ENCODE assay signal across 9 cellular contexts in genomic region chr3:4830586-4830914, GRCh38.
DNase-seq lines count a peak whose midpoint lies in the region; ATAC-seq, FAIRE-seq and TF ChIP-seq lines count a peak whose summit lies in the region.
"Had no signal": no experiment of that assay in that cellular context is flagged by ENCODE, and none has a peak within 500 bp of the region (broad histone marks: within the 10 kb centered on the region; RNA-seq: fewer than 3 reads in every experiment).

No MANE protein-coding gene starts in this region.

- H4K8ac ChIP-seq in H9 (replicated peaks; ENCODE audit: insufficient read length, low read depth, low read length): no peak overlapping the region

- H4K91ac ChIP-seq in H9 (ENCODE audit: insufficient read length, low read depth, low read length): no peak overlapping the region

- no peaks in the 10 kb centered on the region for H4K20me1 ChIP-seq in H9 (ENCODE audit: control insufficient read depth, insufficient read depth, insufficient read length)
- H4K20me1 ChIP-seq in hepatocyte (ENCODE audit: insufficient read depth, poor library complexity, severe bottlenecking): no peaks in the 10 kb centered on the region

- no peak overlapping the region for H2AFZ ChIP-seq in H9 (ENCODE audit: low read length)
- H2AFZ ChIP-seq in hepatocyte: no peak overlapping the region

- H3K23me2 ChIP-seq in H9 (ENCODE audit: insufficient read length, low read depth, low read length, poor library complexity, severe bottlenecking): no peaks in the 10 kb centered on the region

- H3K79me2 ChIP-seq in H9 (ENCODE audit: insufficient read depth, low read length): no peaks in the 10 kb centered on the region
- H3K79me2 ChIP-seq in hepatocyte: no peaks in the 10 kb centered on the region

- no peak overlapping the region for H3T11ph ChIP-seq in H9 (ENCODE audit: low read length)

- no peak for TF ChIP-seq CTCF in H9 (conservative IDR thresholded peaks at IDR 0.05)
- TF ChIP-seq CTCF in hepatocyte (IDR thresholded peaks at IDR 0.05; ENCODE audit: poor library complexity): no peak
- TF ChIP-seq CTCF in pancreas (IDR thresholded peaks at IDR 0.05): no peak

- no peak for ATAC-seq in stimulated activated naive CD8-positive, alpha-beta T cell treated with anti-CD3 and anti-CD28 coated beads, Interleukin-15, Interleukin-2, amounts not matched to agents 100 U/mL and 50 U/mL, for 24 hours
- ATAC-seq in pancreas: no peak

- no peak overlapping the region for H3K4me3 ChIP-seq in hepatocyte
- H3K4me3 ChIP-seq in pancreas: no peak overlapping the region

- H3K23ac ChIP-seq in H9 (ENCODE audit: insufficient read length, low read depth, low read length): no peak overlapping the region

- H3K14ac ChIP-seq in H9 (ENCODE audit: insufficient read depth, low read length): no peak overlapping the region

- no peaks in the 10 kb centered on the region for H3K79me1 ChIP-seq in H9 (ENCODE audit: insufficient read depth, low read depth, low read length, poor library complexity, severe bottlenecking)

- no peaks in the 10 kb centered on the region for H3K9me2 ChIP-seq in hepatocyte (replicated peaks; ENCODE audit: insufficient read depth)

- DNase-seq in H9 (no peak), hepatocyte (ENCODE audit: low spot score) (no peak), pancreas (no peak), H4 (ENCODE audit: low spot score) (no peak)
- DNase-seq in activated CD4-positive, alpha-beta memory T cell treated with anti-CD3 and anti-CD28 coated beads, Interleukin-2, amount 10 ng/mL, durations not matched to agents 7 days and 5 days: peak; percentile 37
- DNase-seq in stimulated activated naive CD8-positive, alpha-beta T cell treated with anti-CD3 and anti-CD28 coated beads, Interleukin-15, Interleukin-2, amounts not matched to agents 100 U/mL and 50 U/mL, for 24 hours: peak; percentile 21
- no peak for DNase-seq in stimulated activated CD4-positive, alpha-beta T cell treated with anti-CD3 and anti-CD28 coated beads, Interleukin-2, amount 100 ng/mL, for 48 hours
- DNase-seq: NCI-H187 treated with DMSO at 0.1 percent for 48 hours had no signal

- CTCF ChIA-PET in activated CD4-positive, alpha-beta memory T cell treated with anti-CD3 and anti-CD28 coated beads, Interleukin-2, amount 10 ng/mL, durations not matched to agents 7 days and 5 days (lab: Charles Lee): interaction anchor here (0.6 to 9.5 kb wide), 5 partner anchors 9 to 366 kb away, joined by 3 to 106 read pairs (median 4); partner anchors contain the start of gene BHLHE40

- H2BK15ac ChIP-seq in H9 (ENCODE audit: low read depth, low read length): no peak overlapping the region

- H3K9me3 ChIP-seq in H9 (ENCODE audit: control insufficient read depth, low read depth, low read length) (no peaks in the 10 kb centered on the region), hepatocyte (ENCODE audit: low read depth) (no peaks in the 10 kb centered on the region), pancreas (no peaks in the 10 kb centered on the region)

- POLR2A ChIA-PET in activated CD4-positive, alpha-beta memory T cell treated with anti-CD3 and anti-CD28 coated beads, Interleukin-2, amount 10 ng/mL, durations not matched to agents 7 days and 5 days (lab: Charles Lee): interaction anchor here (1.0 to 22.2 kb wide), 11 partner anchors 9 to 189 kb away, joined by 3 to 822 read pairs (median 4); partner anchors contain the start of gene BHLHE40

- H3K56ac ChIP-seq in H9 (ENCODE audit: insufficient read length, low read depth, low read length): no peak overlapping the region

- no peaks in the 10 kb centered on the region for H3K36me3 Mint-ChIP-seq in H9 (ENCODE audit: insufficient read depth in 1 of 3, low read depth in 3 of 3)
- peaks cover 69% of the 10 kb centered on the region for H3K36me3 Mint-ChIP-seq in activated CD4-positive, alpha-beta memory T cell treated with anti-CD3 and anti-CD28 coated beads, Interleukin-2, amount 10 ng/mL, durations not matched to agents 7 days and 5 days (ENCODE audit: low read depth)

- H3K4me1 Mint-ChIP-seq in H9: peaks cover 9 to 12% of the 10 kb centered on the region in 2 experiments
- H3K4me1 Mint-ChIP-seq in activated CD4-positive, alpha-beta memory T cell treated with anti-CD3 and anti-CD28 coated beads, Interleukin-2, amount 10 ng/mL, durations not matched to agents 7 days and 5 days: peaks cover 91% of the 10 kb centered on the region

- FAIRE-seq in pancreas (lab: Jason Lieb, UNC): no peak
- FAIRE-seq: endometrium had no signal

- intact Hi-C loops in pancreas (cut with DNase I): no loop called here

- H2BK5ac ChIP-seq in H9 (ENCODE audit: insufficient read length, low read length): no peak overlapping the region

- H3K4ac ChIP-seq in H9 (ENCODE audit: low read depth, low read length): no peak overlapping the region

- H2BK20ac ChIP-seq in H9 (ENCODE audit: low read depth, low read length, poor library complexity, severe bottlenecking): no peak overlapping the region

- no peak overlapping the region for H2BK120ac ChIP-seq in H9 (ENCODE audit: low read depth, low read length, poor library complexity, severe bottlenecking)

- WGBS in H9 (ENCODE audit: extremely low coverage, insufficient read length, low lambda C conversion rate): no CpG with 5 or more reads among the region's 5 CpGs
- 88% methylated on average over 5 of the region's 5 CpGs for WGBS in hepatocyte (ENCODE audit: low lambda C conversion rate, missing lambda C conversion rate)
- 85 to 88% methylated on average over 5 of the region's 5 CpGs for WGBS in pancreas, 2 donors

- no peak overlapping the region for H2BK12ac ChIP-seq in H9 (ENCODE audit: insufficient read length, low read depth, low read length)

- H3K27ac Mint-ChIP-seq in H9: peak overlapping the region in 2 of 3 experiments; percentile 46 to 84; a peak in 3 of 7 replicates
- peak overlapping the region; percentile 99 for H3K27ac Mint-ChIP-seq in activated CD4-positive, alpha-beta memory T cell treated with anti-CD3 and anti-CD28 coated beads, Interleukin-2, amount 10 ng/mL, durations not matched to agents 7 days and 5 days

- no peaks in the 10 kb centered on the region; the same call in 1 of the 2 replicates for H3K4me1 ChIP-seq in H9 (ENCODE audit: insufficient read depth, low read length)
- peaks cover 9% of the 10 kb centered on the region for H3K4me1 ChIP-seq in hepatocyte (ENCODE audit: insufficient read depth)
- peaks cover 6 to 19% (median 13%) of the 10 kb centered on the region in 3 donors for H3K4me1 ChIP-seq in pancreas

- H3K27me3 Mint-ChIP-seq in H9 (ENCODE audit: low read depth): no peaks in the 10 kb centered on the region
- no peaks in the 10 kb centered on the region for H3K27me3 Mint-ChIP-seq in activated CD4-positive, alpha-beta memory T cell treated with anti-CD3 and anti-CD28 coated beads, Interleukin-2, amount 10 ng/mL, durations not matched to agents 7 days and 5 days

- no peak overlapping the region for H3K27ac ChIP-seq in H9 (ENCODE audit: insufficient read length, low read depth, low read length)
- H3K27ac ChIP-seq in hepatocyte: peak overlapping the region; percentile 88
- peak overlapping the region in 2 of 4 donors; percentile 20 to 51 for H3K27ac ChIP-seq in pancreas

- H3K27me3 ChIP-seq in H9 (ENCODE audit: insufficient read depth, low read length): no peaks in the 10 kb centered on the region
- no peaks in the 10 kb centered on the region for H3K27me3 ChIP-seq in hepatocyte
- H3K27me3 ChIP-seq in pancreas: no peaks in the 10 kb centered on the region

- no peaks in the 10 kb centered on the region for H3K9me3 Mint-ChIP-seq in H9
- no peaks in the 10 kb centered on the region for H3K9me3 Mint-ChIP-seq in activated CD4-positive, alpha-beta memory T cell treated with anti-CD3 and anti-CD28 coated beads, Interleukin-2, amount 10 ng/mL, durations not matched to agents 7 days and 5 days

- no peak overlapping the region for H2AK5ac ChIP-seq in H9 (ENCODE audit: insufficient read length, low read length)

- no peak overlapping the region for H3K18ac ChIP-seq in H9 (ENCODE audit: insufficient read length, low read depth, low read length)

- H3K4me2 ChIP-seq in H9 (ENCODE audit: insufficient read depth, insufficient read length, low read length) (no peak overlapping the region), hepatocyte (no peak overlapping the region)

- no peaks in the 10 kb centered on the region for H3K36me3 ChIP-seq in hepatocyte (replicated peaks; ENCODE audit: insufficient read depth, low read depth)
- no peaks in the 10 kb centered on the region for H3K36me3 ChIP-seq in pancreas

- no peak overlapping the region for H3K4me3 Mint-ChIP-seq in H9
- H3K4me3 Mint-ChIP-seq in activated CD4-positive, alpha-beta memory T cell treated with anti-CD3 and anti-CD28 coated beads, Interleukin-2, amount 10 ng/mL, durations not matched to agents 7 days and 5 days: peak overlapping the region; percentile 81

- H3K9ac ChIP-seq in H9 (ENCODE audit: extremely low read depth, insufficient read length, low read length): no peak overlapping the region

- H4K5ac ChIP-seq in H9 (ENCODE audit: insufficient read length, low read depth, low read length): no peak overlapping the region

Comparison
In these comparisons a context has a peak if more than half of its experiments do, and no peak if none do; other contexts are left out.
1. DNase-seq: peak in activated CD4-positive, alpha-beta memory T cell treated with anti-CD3 and anti-CD28 coated beads, Interleukin-2, amount 10 ng/mL, durations not matched to agents 7 days and 5 days (single experiment) and stimulated activated naive CD8-positive, alpha-beta T cell treated with anti-CD3 and anti-CD28 coated beads, Interleukin-15, Interleukin-2, amounts not matched to agents 100 U/mL and 50 U/mL, for 24 hours (single experiment); none in H9 (single experiment), hepatocyte (single experiment), stimulated activated CD4-positive, alpha-beta T cell treated with anti-CD3 and anti-CD28 coated beads, Interleukin-2, amount 100 ng/mL, for 48 hours (0 of 2), pancreas (0 of 6) and H4 (single experiment).